8 cellular contexts compared by ENCODE assay signal in the genomic region with DNA sequence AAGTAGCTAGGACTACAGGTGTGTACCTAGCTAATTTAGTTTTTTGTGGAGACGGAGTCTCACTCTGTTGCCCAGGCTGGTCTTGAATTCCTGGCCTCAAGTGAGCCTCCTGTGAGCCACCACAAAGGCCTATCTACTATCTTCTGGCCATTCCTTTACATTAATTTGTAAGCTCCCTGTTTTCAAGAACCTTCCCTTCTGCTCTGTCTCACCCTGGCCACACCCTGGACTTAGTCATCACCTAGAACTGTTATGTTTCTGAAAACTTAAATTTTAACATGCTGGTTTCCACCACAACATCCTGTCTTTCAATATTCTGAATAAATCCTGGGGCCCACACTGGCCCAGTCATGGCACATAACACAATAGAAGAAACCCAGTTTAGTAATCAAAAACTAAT. TPM values are rescaled to one million over a fixed set of nuclear protein-coding genes. Genes with fewer than 3 reads are reported as not detected.
DNase-seq lines count a peak whose midpoint lies in the region; FAIRE-seq and TF ChIP-seq lines count a peak whose summit lies in the region.

No MANE protein-coding gene starts in this region.

- no peak for TF ChIP-seq CTCF in HFFc6 (IDR thresholded peaks at IDR 0.05)
- TF ChIP-seq CTCF in bronchial epithelial cell (IDR thresholded peaks at IDR 0.05; ENCODE audit: insufficient read depth, low read length, severe bottlenecking): no peak

- no peaks in the 10 kb centered on the region; the same call in 1 of the 2 replicates for H3K27me3 Mint-ChIP-seq in HFFc6 (ENCODE audit: insufficient read depth)

- DNase-seq in EL (peak; percentile 63), HFFc6 (peak; percentile 41), SIG-M5 (lab: John Stamatoyannopoulos, UW) (peak; percentile 63), bronchial epithelial cell (ENCODE audit: low read depth) (peak; percentile 73), DMS79 (lab: John Stamatoyannopoulos, UW) (no peak), NCI-H526 treated with DMSO at 0.1 percent for 48 hours (lab: John Stamatoyannopoulos, UW) (no peak), NCI-H187 (lab: John Stamatoyannopoulos, UW) (no peak)
- DNase-seq in stimulated activated CD4-positive, alpha-beta T cell treated with anti-CD3 and anti-CD28 coated beads, TNF-alpha, amount 100 ng/mL, for 1 hour (ENCODE audit: low read depth in 3 of 3, low spot score in 1 of 3): peak; percentile 30 to 46 (median 32)

- no peaks in the 10 kb centered on the region for H3K27me3 ChIP-seq in bronchial epithelial cell (ENCODE audit: control insufficient read depth, insufficient read depth, low read length)

- peak overlapping the region; percentile 83 for H3K27ac Mint-ChIP-seq in HFFc6

- no peak for FAIRE-seq in bronchial epithelial cell (lab: Jason Lieb, UNC)

- no peak overlapping the region for H3K4me3 ChIP-seq in bronchial epithelial cell (ENCODE audit: low read depth, low read length)

- no peaks in the 10 kb centered on the region for H3K36me3 Mint-ChIP-seq in HFFc6 (ENCODE audit: low read depth)

- H3K4me1 Mint-ChIP-seq in HFFc6 (ENCODE audit: low read depth): peaks cover 39% of the 10 kb centered on the region

- no peak overlapping the region for H3K4me3 Mint-ChIP-seq in HFFc6

- H3K9me3 Mint-ChIP-seq in HFFc6: no peaks in the 10 kb centered on the region

- H3K36me3 ChIP-seq in bronchial epithelial cell (ENCODE audit: control insufficient read depth, insufficient read depth, low read length): no peaks in the 10 kb centered on the region

RNA-seq across cellular contexts. Expression of a gene that starts 4.9 kb away (rescaled TPM):
- 10 to 100 TPM; 31.0 to 38.2 (median 35.4) TPM for total RNA-seq in HFFc6 (2021; fragmentation: NEBNext Ultra II Directional; extraction: Animal tissue kit (Norgen Biotek cat#: 25700))
- 11.5 and 12.9 TPM in 2 replicates for total RNA-seq in bronchial epithelial cell

RNA-seq across cellular contexts. Expression of a gene that starts 16.0 kb away (rescaled TPM):
- total RNA-seq in HFFc6 (2021; fragmentation: NEBNext Ultra II Directional; extraction: Animal tissue kit (Norgen Biotek cat#: 25700)): 10 to 100 TPM; 11.8 to 15.2 (median 13.5) TPM
- 10.0 and 11.0 TPM in 2 replicates for total RNA-seq in bronchial epithelial cell

RNA-seq across cellular contexts. Expression of a gene that starts 16.6 kb away (rescaled TPM):
- 1 to 10 TPM; 3.4 to 8.3 (median 6.5) TPM for total RNA-seq in HFFc6 (2021; fragmentation: NEBNext Ultra II Directional; extraction: Animal tissue kit (Norgen Biotek cat#: 25700))
- total RNA-seq in bronchial epithelial cell: under 0.01 TPM in 1 of 2 replicates, not detected in the other

RNA-seq across cellular contexts. Expression of a gene that starts 20.0 kb away (rescaled TPM):
- total RNA-seq in HFFc6 (2021; fragmentation: NEBNext Ultra II Directional; extraction: Animal tissue kit (Norgen Biotek cat#: 25700)): 10 to 100 TPM; 81.5 to 90.8 (median 85.8) TPM
- total RNA-seq in bronchial epithelial cell: 131 and 132 TPM in 2 replicates

RNA-seq across cellular contexts. Expression of a gene that starts 22.9 kb away (rescaled TPM):
- total RNA-seq in HFFc6 (2021; fragmentation: NEBNext Ultra II Directional; extraction: Animal tissue kit (Norgen Biotek cat#: 25700)): 10 to 100 TPM; 16.6 to 18.9 (median 17.2) TPM
- 3.9 and 4.7 TPM in 2 replicates for total RNA-seq in bronchial epithelial cell

Comparison
In these comparisons a context has a peak if more than half of its experiments do, and no peak if none do; other contexts are left out.
1. DNase-seq: peak in EL (single experiment), HFFc6 (single experiment), SIG-M5 (single experiment), bronchial epithelial cell (single experiment) and stimulated activated CD4-positive, alpha-beta T cell treated with anti-CD3 and anti-CD28 coated beads, TNF-alpha, amount 100 ng/mL, for 1 hour (3 of 3); none in DMS79 (single experiment), NCI-H526 treated with DMSO at 0.1 percent for 48 hours (single experiment) and NCI-H187 (0 of 2).